12 cellular contexts compared by ENCODE assay signal in the genomic region with DNA sequence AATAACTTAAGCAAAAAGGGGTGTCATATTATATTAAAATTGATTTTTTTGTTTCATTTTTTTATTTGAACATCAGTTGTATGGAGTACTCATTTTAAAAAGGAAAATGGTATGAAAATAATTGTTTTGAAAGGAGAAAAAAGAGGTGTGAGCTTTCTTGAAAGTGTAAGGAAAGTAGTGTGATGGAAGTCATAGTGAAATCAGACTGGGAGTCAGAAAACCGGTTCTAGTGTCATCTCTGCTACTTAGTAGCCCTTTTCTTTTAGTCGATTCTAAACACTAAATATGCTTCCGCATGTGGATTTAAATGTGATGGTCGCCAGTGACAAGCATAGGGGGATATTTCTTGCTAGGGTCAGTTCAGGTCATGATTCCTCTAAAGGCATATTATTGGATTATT. TPM values are rescaled to one million over a fixed set of nuclear protein-coding genes. Genes with fewer than 3 reads are reported as not detected.
A peak's percentile ranks its signal among the peaks of the same experiment; 100 is the strongest.
DNase-seq lines count a peak whose midpoint lies in the region; ATAC-seq and TF ChIP-seq lines count a peak whose summit lies in the region.
"Had no signal": no experiment of that assay in that cellular context is flagged by ENCODE, and none has a peak within 500 bp of the region (broad histone marks: within the 10 kb centered on the region; RNA-seq: fewer than 3 reads in every experiment).

No MANE protein-coding gene starts in this region.

- H3K4me1 Mint-ChIP-seq in CD4-positive, alpha-beta T cell (ENCODE audit: low read depth): peaks cover 29% of the 10 kb centered on the region
- H3K4me1 Mint-ChIP-seq in GM23338 (peaks cover 29% of the 10 kb centered on the region), nephron (peaks cover 23% of the 10 kb centered on the region)
- peaks cover 51% of the 10 kb centered on the region for H3K4me1 Mint-ChIP-seq in central memory CD8-positive, alpha-beta T cell

- no peaks in the 10 kb centered on the region for H3K9me3 ChIP-seq in CD4-positive, alpha-beta T cell (ENCODE audit: control insufficient read depth, low read length)
- no peaks in the 10 kb centered on the region for H3K9me3 ChIP-seq in upper lobe of left lung
- H3K9me3 ChIP-seq: ascending aorta; BLaER1 treated with 17β-estradiol and CSF1 and Interleukin-3, amounts not matched to agents 10 nM and 100 nM; vagina had no signal

- H3K4me3 ChIP-seq in GM23338 (peak overlapping the region; percentile 97), upper lobe of left lung (no peak overlapping the region)

- 92 to 94% methylated on average over 4 of the region's 4 CpGs for WGBS in upper lobe of left lung, 2 donors

- CTCF ChIA-PET in CD4-positive, alpha-beta T cell (lab: Charles Lee): interaction anchor here (1.1 to 4.5 kb wide), 2 partner anchors 9 to 16 kb away, joined by 3 to 29 read pairs; no protein-coding TSS in a partner anchor

- TF ChIP-seq CTCF in CD4-positive, alpha-beta T cell (IDR thresholded peaks at IDR 0.05): no peak
- TF ChIP-seq CTCF in GM23338 (conservative IDR thresholded peaks at IDR 0.05; ENCODE audit: low read depth in 2 of 2) (no peak), nephron (IDR thresholded peaks at IDR 0.05; ENCODE audit: unreplicated experiment in 3 of 3) (no peak), upper lobe of left lung (IDR thresholded peaks at IDR 0.05) (no peak)

- H3K79me2 ChIP-seq in GM23338 (replicated peaks; ENCODE audit: insufficient read depth): peaks cover 25% of the 10 kb centered on the region

- no peak for TF ChIP-seq EP300 in upper lobe of left lung (IDR thresholded peaks at IDR 0.05)

- DNase-seq in CD4-positive, alpha-beta T cell: no peak
- no peak for DNase-seq in GM23338 (ENCODE audit: low spot score)
- DNase-seq in central memory CD8-positive, alpha-beta T cell (ENCODE audit: low spot score in 2 of 2): no peak
- no peak for DNase-seq in upper lobe of left lung
- no peak for DNase-seq in NCI-H1417 (lab: John Stamatoyannopoulos, UW)
- DNase-seq in dermis blood vessel endothelial cell: no peak
- DNase-seq: MV-4-11 had no signal

- intact Hi-C loops in CD4-positive, alpha-beta T cell (cut with DNase I, micrococcal nuclease): loop anchor here (1.0 to 5.0 kb wide), 3 partner anchors 15 to 204 kb away; no protein-coding TSS in a partner anchor

- H3K4me1 ChIP-seq in GM23338 (ENCODE audit: insufficient read depth): peaks cover 23% of the 10 kb centered on the region
- H3K4me1 ChIP-seq in upper lobe of left lung: peaks cover 9 to 18% (median 14%) of the 10 kb centered on the region in 4 donors
- H3K4me1 ChIP-seq: ascending aorta had no signal

- no peak for TF ChIP-seq POLR2A in upper lobe of left lung (IDR thresholded peaks at IDR 0.05)

- H3F3A ChIP-seq in GM23338 (replicated peaks; ENCODE audit: low read depth): no peaks in the 10 kb centered on the region

- POLR2A ChIA-PET in CD4-positive, alpha-beta T cell (lab: Charles Lee): interaction anchor here (0.6 to 10.3 kb wide), 5 partner anchors 8 to 162 kb away, joined by 3 to 275 read pairs (median 47); no protein-coding TSS in a partner anchor

- H3K9me2 ChIP-seq in GM23338 (ENCODE audit: insufficient read depth): no peaks in the 10 kb centered on the region; the same call in 1 of the 2 replicates

- no peak for ATAC-seq in CD4-positive, alpha-beta T cell (ENCODE audit: poor library complexity)
- ATAC-seq in GM23338: no peak
- ATAC-seq in central memory CD8-positive, alpha-beta T cell (replicated peaks; ENCODE audit: extremely low read depth, poor library complexity, severe bottlenecking): no peak
- no peak for ATAC-seq in GM19351 (IDR thresholded peaks at IDR 0.05; ENCODE audit: unreplicated experiment)
- no peak for ATAC-seq in upper lobe of left lung (ENCODE audit: low FRiP score in 2 of 2)

- peaks cover 29% of the 10 kb centered on the region for H3K36me3 Mint-ChIP-seq in CD4-positive, alpha-beta T cell (ENCODE audit: low read depth)
- H3K36me3 Mint-ChIP-seq in GM23338 (ENCODE audit: low read depth) (peaks cover 21% of the 10 kb centered on the region), nephron (ENCODE audit: low read depth) (peaks cover 14% of the 10 kb centered on the region)
- peaks cover 28% of the 10 kb centered on the region for H3K36me3 Mint-ChIP-seq in central memory CD8-positive, alpha-beta T cell (ENCODE audit: insufficient read depth)

- H3K27me3 ChIP-seq in CD4-positive, alpha-beta T cell (ENCODE audit: control insufficient read depth, insufficient read depth, low read length): no peaks in the 10 kb centered on the region
- peaks cover 6% of the 10 kb centered on the region; the same call in 1 of the 2 replicates for H3K27me3 ChIP-seq in GM23338 (ENCODE audit: insufficient read depth)
- H3K27me3 ChIP-seq in upper lobe of left lung: no peaks in the 10 kb centered on the region
- H3K27me3 ChIP-seq: ascending aorta; BLaER1 treated with 17β-estradiol and CSF1 and Interleukin-3, amounts not matched to agents 10 nM and 100 nM; vagina had no signal

- no peaks in the 10 kb centered on the region for H3K27me3 Mint-ChIP-seq in CD4-positive, alpha-beta T cell
- H3K27me3 Mint-ChIP-seq in GM23338 (ENCODE audit: insufficient read depth, low read depth, poor library complexity): peaks cover 15% of the 10 kb centered on the region
- no peaks in the 10 kb centered on the region for H3K27me3 Mint-ChIP-seq in central memory CD8-positive, alpha-beta T cell
- peaks cover 7% of the 10 kb centered on the region for H3K27me3 Mint-ChIP-seq in nephron (ENCODE audit: low read depth)

- no peak overlapping the region for H2AFZ ChIP-seq in GM23338

- peak overlapping the region; percentile 84 for H3K27ac ChIP-seq in CD4-positive, alpha-beta T cell (ENCODE audit: low read depth, low read length)
- H3K27ac ChIP-seq in GM23338 (ENCODE audit: low read depth): no peak overlapping the region
- no peak overlapping the region for H3K27ac ChIP-seq in upper lobe of left lung

- peak overlapping the region; percentile 88 for H3K27ac Mint-ChIP-seq in CD4-positive, alpha-beta T cell
- no peak overlapping the region for H3K27ac Mint-ChIP-seq in GM23338
- H3K27ac Mint-ChIP-seq in central memory CD8-positive, alpha-beta T cell (ENCODE audit: low read depth): peak overlapping the region; percentile 86
- peak overlapping the region; percentile 78 to 93 (median 86) for H3K27ac Mint-ChIP-seq in nephron

- H3K36me3 ChIP-seq in GM23338 (ENCODE audit: insufficient read depth) (no peaks in the 10 kb centered on the region), upper lobe of left lung (no peaks in the 10 kb centered on the region)
- H3K36me3 ChIP-seq: ascending aorta, vagina had no signal

- H3K4me2 ChIP-seq in GM23338: peak overlapping the region; percentile 96

- H3K9me3 Mint-ChIP-seq in CD4-positive, alpha-beta T cell: no peaks in the 10 kb centered on the region
- H3K9me3 Mint-ChIP-seq in GM23338 (peaks cover 5% of the 10 kb centered on the region; the same call in 2 of the 3 replicates), nephron (no peaks in the 10 kb centered on the region)
- no peaks in the 10 kb centered on the region for H3K9me3 Mint-ChIP-seq in central memory CD8-positive, alpha-beta T cell

- H3K4me3 Mint-ChIP-seq in CD4-positive, alpha-beta T cell: peak overlapping the region; percentile 91
- H3K4me3 Mint-ChIP-seq in GM23338: peak overlapping the region; percentile 90
- H3K4me3 Mint-ChIP-seq in central memory CD8-positive, alpha-beta T cell: peak overlapping the region; percentile 91
- peak overlapping the region; percentile 86 to 94 (median 94) for H3K4me3 Mint-ChIP-seq in nephron

- peaks cover 16% of the 10 kb centered on the region for H4K20me1 ChIP-seq in GM23338 (replicated peaks; ENCODE audit: insufficient read depth)

TF ChIP-seq in GM23338, 12 proteins besides CTCF, POLR2A, EP300 and RAD21 (continues in another document):
- TF ChIP-seq POLR2AphosphoS5 (IDR thresholded peaks at IDR 0.05; ENCODE audit: low read depth): no peak
- TF ChIP-seq ZNF114 (CRISPR knock-in tag; IDR thresholded peaks at IDR 0.05): no peak
- no peak for TF ChIP-seq ZNF331 (CRISPR knock-in tag; IDR thresholded peaks at IDR 0.05; ENCODE audit: low read depth)
- no peak for TF ChIP-seq CREB1 (CRISPR knock-in tag; IDR thresholded peaks at IDR 0.05; ENCODE audit: low read depth)

RNA-seq across cellular contexts. Expression of a gene that starts 1.8 kb away (rescaled TPM):
- total RNA-seq in CD4-positive, alpha-beta T cell: 100 to 1,000 TPM; 123 to 135 TPM
- total RNA-seq in GM23338 (2014; rRNA removed; shearing (Covaris generic)): 30.4 and 34.1 TPM in 2 replicates
- 6.9 and 7.1 TPM in 2 replicates for polyA plus RNA-seq in GM23338 (2016; fragmentation: Nextera tagmentation; extraction: Ambion mirVana)
- total RNA-seq in upper lobe of left lung (10 to 100 TPM; 11.3 to 54.5 (median 17.9) TPM), dermis blood vessel endothelial cell (11.3 and 12.8 TPM in 2 replicates)
